In genomic region chrX:110181459-110182137, GRCh38 we compare ENCODE assay signal across 24 cellular contexts.
A peak's percentile ranks its signal among the peaks of the same experiment; 100 is the strongest.
DNase-seq lines count a peak whose midpoint lies in the region; ATAC-seq and TF ChIP-seq lines count a peak whose summit lies in the region.
"Had no signal": no experiment of that assay in that cellular context is flagged by ENCODE, and none has a peak within 500 bp of the region (broad histone marks: within the 10 kb centered on the region; RNA-seq: fewer than 3 reads in every experiment).

No MANE protein-coding gene starts in this region.

- WGBS in esophagus, 2 donors: 69 to 78% methylated on average over 2 of the region's 2 CpGs
- WGBS in prostate gland: 58% methylated on average over 2 of the region's 2 CpGs

- peak; percentile 2 for ATAC-seq in HG03575 (IDR thresholded peaks at IDR 0.05; ENCODE audit: extremely low read depth, insufficient number of reproducible peaks, low FRiP score, unreplicated experiment)
- ATAC-seq in activated CD4-positive, alpha-beta T cell treated with anti-CD3 and anti-CD28 coated beads for 36 hours: no peak
- ATAC-seq: stimulated activated memory B cell treated with anti-CD40 and anti-IgM and Interleukin-4, amounts not matched to agents 10 μg/mL and 1 μg/mL and 100 μg/mL, for 72 hours had no signal

- TF ChIP-seq POLR2A in prostate gland (IDR thresholded peaks at IDR 0.05): no peak

- H3K27ac Mint-ChIP-seq in activated CD4-positive, alpha-beta T cell treated with anti-CD3 and anti-CD28 coated beads for 36 hours: no peak overlapping the region
- H3K27ac Mint-ChIP-seq: stimulated activated memory B cell treated with anti-CD40 and anti-IgM and Interleukin-4, amounts not matched to agents 10 μg/mL and 1 μg/mL and 100 μg/mL, for 72 hours had no signal

- H3K4me3 ChIP-seq in GM12865 (ENCODE audit: low read depth, low read length): no peak overlapping the region
- H3K4me3 ChIP-seq in esophagus (ENCODE audit: low read depth in 1 of 2, low read length in 2 of 2): no peak overlapping the region
- no peak overlapping the region for H3K4me3 ChIP-seq in prostate gland
- H3K4me3 ChIP-seq: mucosa of descending colon, SJCRH30, thyroid gland had no signal

- H3K27me3 ChIP-seq in esophagus (ENCODE audit: control insufficient read depth in 1 of 2, insufficient read depth in 2 of 2, low read length in 2 of 2) (no peaks in the 10 kb centered on the region), prostate gland (replicated peaks; ENCODE audit: insufficient read depth) (no peaks in the 10 kb centered on the region)
- H3K27me3 ChIP-seq: SJCRH30, thyroid gland had no signal

- DNase-seq in GM12865 (ENCODE audit: low read depth): peak; percentile 32
- peak; percentile 14 for DNase-seq in prostate gland (ENCODE audit: low spot score)
- DNase-seq in NAMALWA (ENCODE audit: low spot score): no peak
- no peak for DNase-seq in activated CD4-positive, alpha-beta T cell treated with anti-CD3 and anti-CD28 coated beads for 36 hours
- DNase-seq in SKM-1 treated with dmso at 0.1 percent for 144 hours (lab: John Stamatoyannopoulos, UW; ENCODE audit: unreplicated experiment): no peak
- no peak for DNase-seq in GM20000 (ENCODE audit: low spot score)
- DNase-seq: activated CD4-positive, alpha-beta T cell treated with anti-CD3 and anti-CD28 coated beads, Interleukin-2, amount 50 U/mL, for 1 hour; activated naive CD4-positive, alpha-beta T cell treated with Interleukin-2 at 50 U/mL for 16 hours; AML-193; GF-D8; Kasumi-1; left ventricle myocardium superior; mucosa of descending colon; NCI-H1048; NCI-H187 treated with DMSO at 0.1 percent for 48 hours; NCI-H226; SJCRH30; stimulated activated CD4-positive, alpha-beta T cell treated with anti-CD3 and anti-CD28 coated beads, Interleukin-2, amount 100 ng/mL, for 24 hours; T-helper 2 cell; thyroid gland had no signal

- H3K9me3 Mint-ChIP-seq in activated CD4-positive, alpha-beta T cell treated with anti-CD3 and anti-CD28 coated beads for 36 hours (ENCODE audit: low read depth): peaks cover 2% of the 10 kb centered on the region

- CTCF ChIA-PET in activated CD4-positive, alpha-beta T cell treated with anti-CD3 and anti-CD28 coated beads for 36 hours (lab: Charles Lee): interaction anchor here (0.7 kb wide), 1 partner anchor 23 kb away, joined by 3 read pairs; no protein-coding TSS in a partner anchor

- peaks cover 7% of the 10 kb centered on the region for H3K36me3 Mint-ChIP-seq in activated CD4-positive, alpha-beta T cell treated with anti-CD3 and anti-CD28 coated beads for 36 hours (ENCODE audit: low read depth)

- no peak for TF ChIP-seq CTCF in GM12865 (IDR thresholded peaks at IDR 0.05; ENCODE audit: insufficient read depth, low read depth, low read length, missing control alignments)
- TF ChIP-seq CTCF in prostate gland (IDR thresholded peaks at IDR 0.05): no peak
- no peak for TF ChIP-seq CTCF in GM20000 (IDR thresholded peaks at IDR 0.05; ENCODE audit: extremely low read depth, missing control alignments)

- peaks cover 3% of the 10 kb centered on the region for H3K4me1 Mint-ChIP-seq in activated CD4-positive, alpha-beta T cell treated with anti-CD3 and anti-CD28 coated beads for 36 hours
- H3K4me1 Mint-ChIP-seq: stimulated activated memory B cell treated with anti-CD40 and anti-IgM and Interleukin-4, amounts not matched to agents 10 μg/mL and 1 μg/mL and 100 μg/mL, for 72 hours had no signal

- intact Hi-C loops in prostate gland (cut with DNase I): no loop called here
- intact Hi-C loops in activated CD4-positive, alpha-beta T cell treated with anti-CD3 and anti-CD28 coated beads for 36 hours (cut with DNase I, micrococcal nuclease): no loop called here

- H3K9me3 ChIP-seq in esophagus (ENCODE audit: control insufficient read depth in 2 of 2, insufficient read depth in 1 of 2, low read depth in 1 of 2, low read length in 1 of 2) (no peaks in the 10 kb centered on the region), prostate gland (no peaks in the 10 kb centered on the region)
- H3K9me3 ChIP-seq: mucosa of descending colon, SJCRH30, thyroid gland had no signal

- POLR2A ChIA-PET in activated CD4-positive, alpha-beta T cell treated with anti-CD3 and anti-CD28 coated beads for 36 hours (lab: Charles Lee): interaction anchor here (0.7 kb wide), 1 partner anchor 221 kb away, joined by 3 read pairs; no protein-coding TSS in a partner anchor

- H3K27me3 Mint-ChIP-seq in activated CD4-positive, alpha-beta T cell treated with anti-CD3 and anti-CD28 coated beads for 36 hours: no peaks in the 10 kb centered on the region
- H3K27me3 Mint-ChIP-seq: progenitor cell of endocrine pancreas; stimulated activated memory B cell treated with anti-CD40 and anti-IgM and Interleukin-4, amounts not matched to agents 10 μg/mL and 1 μg/mL and 100 μg/mL, for 72 hours had no signal

- no peak overlapping the region for H3K4me3 Mint-ChIP-seq in activated CD4-positive, alpha-beta T cell treated with anti-CD3 and anti-CD28 coated beads for 36 hours
- H3K4me3 Mint-ChIP-seq: stimulated activated memory B cell treated with anti-CD40 and anti-IgM and Interleukin-4, amounts not matched to agents 10 μg/mL and 1 μg/mL and 100 μg/mL, for 72 hours had no signal

- H3K4me1 ChIP-seq in esophagus (ENCODE audit: control insufficient read depth in 2 of 2, insufficient read depth in 2 of 2, low read length in 1 of 2): peaks cover 0 to 14% of the 10 kb centered on the region in 2 donors
- no peaks in the 10 kb centered on the region for H3K4me1 ChIP-seq in prostate gland (replicated peaks)
- H3K4me1 ChIP-seq: SJCRH30, thyroid gland had no signal

- peak overlapping the region; percentile 66 to 79 for H3K27ac ChIP-seq in esophagus (ENCODE audit: low read depth in 2 of 2, low read length in 1 of 2)
- H3K27ac ChIP-seq in prostate gland: no peak overlapping the region
- H3K27ac ChIP-seq: SJCRH30, thyroid gland had no signal

- H3K36me3 ChIP-seq in esophagus (ENCODE audit: control insufficient read depth in 2 of 2, insufficient read depth in 2 of 2, low read length in 1 of 2) (no peaks in the 10 kb centered on the region), prostate gland (no peaks in the 10 kb centered on the region)
- H3K36me3 ChIP-seq: SJCRH30, thyroid gland had no signal

Comparison
In these comparisons a context has a peak if more than half of its experiments do, and no peak if none do; other contexts are left out.
1. DNase-seq: peak in GM12865 (single experiment) and prostate gland (single experiment); none in NAMALWA (single experiment), activated CD4-positive, alpha-beta T cell treated with anti-CD3 and anti-CD28 coated beads for 36 hours (single experiment), SKM-1 treated with dmso at 0.1 percent for 144 hours (single experiment) and GM20000 (single experiment).
2. H3K27ac ChIP-seq: peak in esophagus (2 of 2); none in prostate gland (0 of 2).